11 cellular contexts compared by ENCODE assay signal in the genomic region with DNA sequence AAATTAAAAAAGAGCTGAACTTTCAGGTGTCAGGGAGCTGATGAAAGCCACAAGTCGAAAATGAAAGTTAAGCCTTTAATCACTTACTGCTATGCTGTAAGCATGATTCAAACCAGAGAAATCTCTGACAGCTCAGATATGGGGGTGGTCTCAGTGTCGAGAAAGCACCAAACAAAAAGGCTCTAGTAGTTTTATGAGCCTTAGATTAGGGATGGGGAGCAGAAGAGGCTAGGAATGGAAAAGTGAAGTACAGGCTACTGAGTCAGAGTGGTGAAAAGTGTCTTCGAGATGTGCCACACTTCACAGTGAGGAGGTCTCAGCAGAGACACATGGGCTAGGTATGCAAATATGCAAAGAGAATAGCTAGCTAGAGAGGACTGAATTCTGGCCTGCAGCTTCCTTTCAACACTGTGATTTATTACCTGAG.
DNase-seq lines count a peak whose midpoint lies in the region; ATAC-seq, FAIRE-seq and TF ChIP-seq lines count a peak whose summit lies in the region.
"Had no signal": no experiment of that assay in that cellular context is flagged by ENCODE, and none has a peak within 500 bp of the region (broad histone marks: within the 10 kb centered on the region; RNA-seq: fewer than 3 reads in every experiment).

No MANE protein-coding gene starts in this region.

- peak; percentile 65 to 82 for ATAC-seq in activated CD4-positive, CD25-positive, alpha-beta regulatory T cell treated with anti-CD3 and anti-CD28 coated beads, Interleukin-2, amount 50 U/mL, for 24 hours
- peak; percentile 95 for ATAC-seq in HG02571 (IDR thresholded peaks at IDR 0.05; ENCODE audit: unreplicated experiment)
- ATAC-seq: activated naive CD8-positive, alpha-beta T cell treated with anti-CD3 and anti-CD28 coated beads, Interleukin-2, amount 50 U/mL, for 24 hours had no signal

- H3K4me1 Mint-ChIP-seq in activated naive CD8-positive, alpha-beta T cell treated with anti-CD3 and anti-CD28 coated beads for 36 hours: peaks cover 3% of the 10 kb centered on the region

- H3K36me3 Mint-ChIP-seq in activated naive CD8-positive, alpha-beta T cell treated with anti-CD3 and anti-CD28 coated beads for 36 hours: no peaks in the 10 kb centered on the region

- no peak overlapping the region for H3K9ac ChIP-seq in KMS-11
- H3K9ac ChIP-seq: SK-N-SH had no signal

- H3K27ac ChIP-seq in KMS-11 (no peak overlapping the region), small intestine (ENCODE audit: low read depth in 1 of 2, low read length in 1 of 2) (no peak overlapping the region)

- H2AFZ ChIP-seq in KMS-11 (ENCODE audit: low read depth): no peak overlapping the region

- no peaks in the 10 kb centered on the region for H3K9me3 ChIP-seq in small intestine (ENCODE audit: control insufficient read depth, low read depth)
- H3K9me3 ChIP-seq: SK-N-SH had no signal

- H3K36me3 ChIP-seq in KMS-11 (ENCODE audit: insufficient read depth) (no peaks in the 10 kb centered on the region), small intestine (ENCODE audit: control insufficient read depth in 2 of 2, insufficient read depth in 2 of 2, low read length in 2 of 2) (no peaks in the 10 kb centered on the region)

- peaks cover 18% of the 10 kb centered on the region for H3K4me1 ChIP-seq in KMS-11 (ENCODE audit: low read depth, poor library complexity, severe bottlenecking)
- H3K4me1 ChIP-seq in small intestine (ENCODE audit: control insufficient read depth in 2 of 2, insufficient read depth in 1 of 2, low read depth in 1 of 2, low read length in 1 of 2): no peaks in the 10 kb centered on the region

- no peak for DNase-seq in activated CD4-positive, CD25-positive, alpha-beta regulatory T cell treated with anti-CD3 and anti-CD28 coated beads, Interleukin-2, amount 50 U/mL, for 72 hours
- DNase-seq in small intestine (peak; percentile 1), NCI-H1436 (lab: John Stamatoyannopoulos, UW) (no peak)
- DNase-seq in activated naive CD8-positive, alpha-beta T cell treated with anti-CD3 and anti-CD28 coated beads for 36 hours: no peak
- DNase-seq in stimulated activated naive CD4-positive, alpha-beta T cell treated with Interleukin-2 at 50 U/mL for 16 hours (lab: John Stamatoyannopoulos, UW): no peak
- DNase-seq: 8988T; activated naive CD8-positive, alpha-beta T cell treated with anti-CD3 and anti-CD28 coated beads, Interleukin-2, amount 50 U/mL, for 24 hours; SK-N-SH had no signal

- H4K20me1 ChIP-seq in KMS-11 (ENCODE audit: insufficient read depth): no peaks in the 10 kb centered on the region

- FAIRE-seq in small intestine (lab: Jason Lieb, UNC): no peak

- no peaks in the 10 kb centered on the region for H3K79me2 ChIP-seq in KMS-11 (ENCODE audit: insufficient read depth, low read depth)

- no peak overlapping the region for H3K4me3 Mint-ChIP-seq in activated naive CD8-positive, alpha-beta T cell treated with anti-CD3 and anti-CD28 coated beads for 36 hours
- H3K4me3 Mint-ChIP-seq: activated naive CD8-positive, alpha-beta T cell treated with anti-CD3 and anti-CD28 coated beads, Interleukin-2, amount 50 U/mL, for 24 hours had no signal

- peak overlapping the region; percentile 83; the same call in 1 of the 2 replicates for H3K4me2 ChIP-seq in KMS-11
- H3K4me2 ChIP-seq: SK-N-SH had no signal

- no peaks in the 10 kb centered on the region for H3K27me3 Mint-ChIP-seq in activated naive CD8-positive, alpha-beta T cell treated with anti-CD3 and anti-CD28 coated beads for 36 hours
- H3K27me3 Mint-ChIP-seq: activated naive CD8-positive, alpha-beta T cell treated with anti-CD3 and anti-CD28 coated beads, Interleukin-2, amount 50 U/mL, for 24 hours had no signal

- no peak for TF ChIP-seq CTCF in KMS-11 (conservative IDR thresholded peaks at IDR 0.05; ENCODE audit: low read depth, low read length)

- H3K27me3 ChIP-seq in KMS-11 (ENCODE audit: insufficient read depth, low read depth) (no peaks in the 10 kb centered on the region; the same call in 1 of the 2 replicates), small intestine (ENCODE audit: control insufficient read depth in 2 of 2, insufficient read depth in 2 of 2, low read length in 2 of 2) (no peaks in the 10 kb centered on the region)

- 30 to 40% (median 33%) methylated on average over 3 of the region's 3 CpGs for WGBS in small intestine, 3 donors

- no peak overlapping the region for H3K27ac Mint-ChIP-seq in activated naive CD8-positive, alpha-beta T cell treated with anti-CD3 and anti-CD28 coated beads for 36 hours
- H3K27ac Mint-ChIP-seq: activated naive CD8-positive, alpha-beta T cell treated with anti-CD3 and anti-CD28 coated beads, Interleukin-2, amount 50 U/mL, for 24 hours had no signal

- H3K9me3 Mint-ChIP-seq in activated naive CD8-positive, alpha-beta T cell treated with anti-CD3 and anti-CD28 coated beads for 36 hours: no peaks in the 10 kb centered on the region
- H3K9me3 Mint-ChIP-seq: activated naive CD8-positive, alpha-beta T cell treated with anti-CD3 and anti-CD28 coated beads, Interleukin-2, amount 50 U/mL, for 24 hours had no signal

- H3K4me3 ChIP-seq in KMS-11 (IDR thresholded peaks at IDR 0.05; ENCODE audit: insufficient read depth, low read depth, low read length) (no peak overlapping the region), small intestine (ENCODE audit: low read depth in 1 of 2, low read length in 2 of 2) (no peak overlapping the region)
